27 cellular contexts compared by ENCODE assay signal in the genomic region with DNA sequence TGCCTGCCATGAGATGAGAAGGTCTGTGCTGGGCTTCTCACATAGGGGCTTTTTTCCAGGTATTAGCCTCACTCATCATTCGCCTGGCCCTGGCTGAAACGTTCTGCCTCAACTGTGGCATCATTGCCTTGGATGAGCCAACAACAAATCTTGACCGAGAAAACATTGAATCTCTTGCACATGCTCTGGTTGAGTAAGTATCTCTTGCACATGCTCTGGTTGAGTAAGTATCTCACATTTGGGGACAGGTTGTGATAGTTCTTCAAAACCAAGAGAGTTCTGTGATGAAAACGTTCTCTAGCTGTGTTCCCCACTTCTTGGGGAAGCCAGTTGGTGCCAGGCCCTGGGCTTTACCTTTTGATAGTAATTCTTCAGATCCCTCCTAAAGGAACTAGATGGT. TPM values are rescaled to one million over a fixed set of nuclear protein-coding genes. Genes with fewer than 3 reads are reported as not detected.
A peak's percentile ranks its signal among the peaks of the same experiment; 100 is the strongest.
DNase-seq lines count a peak whose midpoint lies in the region; ATAC-seq and TF ChIP-seq lines count a peak whose summit lies in the region.
"Had no signal": no experiment of that assay in that cellular context is flagged by ENCODE, and none has a peak within 500 bp of the region (broad histone marks: within the 10 kb centered on the region; RNA-seq: fewer than 3 reads in every experiment).

No MANE protein-coding gene starts in this region.

- no peak for TF ChIP-seq POLR2A in Peyer's patch (IDR thresholded peaks at IDR 0.05)

- no peaks in the 10 kb centered on the region for H3K27me3 Mint-ChIP-seq in T-helper 1 cell treated with Interleukin-12 subunit alpha and Interleukin-12 subunit beta and Interleukin-4 antibody, amounts not matched to agents 30 μg/mL and 1 μg/mL, for 36 hours (ENCODE audit: low read depth)
- H3K27me3 Mint-ChIP-seq: CD4-positive, alpha-beta memory T cell; IgD-negative memory B cell; type B pancreatic cell had no signal

- peaks cover 80% of the 10 kb centered on the region for H3K4me1 Mint-ChIP-seq in T-helper 1 cell treated with Interleukin-12 subunit alpha and Interleukin-12 subunit beta and Interleukin-4 antibody, amounts not matched to agents 30 μg/mL and 1 μg/mL, for 36 hours (ENCODE audit: low read depth)
- H3K4me1 Mint-ChIP-seq: neural crest cell had no signal

- H3K36me3 ChIP-seq in lower lobe of right lung = peaks cover 69% of the 10 kb centered on the region
- peaks cover 0 to 67% (median 0%) of the 10 kb centered on the region in 3 donors for H3K36me3 ChIP-seq in Peyer's patch

- intact Hi-C loops in lower lobe of right lung (cut with DNase I) = no loop called here

- no peak overlapping the region for H3K4me3 ChIP-seq in GM12865 (ENCODE audit: low read depth, low read length)
- H3K4me3 ChIP-seq in lower lobe of right lung = no peak overlapping the region
- H3K4me3 ChIP-seq in Peyer's patch = no peak overlapping the region
- H3K4me3 ChIP-seq: lung, mucosa of descending colon, prostate gland, sigmoid colon had no signal

- H3K27ac ChIP-seq in caudate nucleus (ENCODE audit: low read depth, low read length) = peak overlapping the region; percentile 75
- no peak overlapping the region for H3K27ac ChIP-seq in lower lobe of right lung
- H3K27ac ChIP-seq in Peyer's patch = no peak overlapping the region
- H3K27ac ChIP-seq: prostate gland, sigmoid colon had no signal

- peak; percentile 53 for DNase-seq in GM12865 (ENCODE audit: low read depth)
- no peak for DNase-seq in caudate nucleus (lab: John Stamatoyannopoulos, UW)
- DNase-seq in lower lobe of right lung = no peak
- no peak for DNase-seq in epidermal melanocyte (ENCODE audit: insufficient read length, low spot score)
- no peak for DNase-seq in Peyer's patch
- DNase-seq: activated CD8-positive, alpha-beta memory T cell treated with anti-CD3 and anti-CD28 coated beads for 24 hours; CD4-positive, alpha-beta memory T cell; cerebellar nuclear complex; DMS153; kidney; mucosa of descending colon; NCI-H1417; NCI-H446 treated with DMSO at 0.1 percent for 48 hours; OCI-M1; sigmoid colon had no signal

- H3K4me1 ChIP-seq in lower lobe of right lung (no peaks in the 10 kb centered on the region), Peyer's patch (no peaks in the 10 kb centered on the region)
- H3K4me1 ChIP-seq: prostate gland, sigmoid colon had no signal

- H3K9me3 Mint-ChIP-seq in T-helper 1 cell treated with Interleukin-12 subunit alpha and Interleukin-12 subunit beta and Interleukin-4 antibody, amounts not matched to agents 30 μg/mL and 1 μg/mL, for 36 hours = no peaks in the 10 kb centered on the region
- H3K9me3 Mint-ChIP-seq: IgD-negative memory B cell, neural crest cell, type B pancreatic cell, WTC11 had no signal

- H3K27ac Mint-ChIP-seq in T-helper 1 cell treated with Interleukin-12 subunit alpha and Interleukin-12 subunit beta and Interleukin-4 antibody, amounts not matched to agents 30 μg/mL and 1 μg/mL, for 36 hours = peak overlapping the region; percentile 81
- H3K27ac Mint-ChIP-seq: IgD-negative memory B cell, type B pancreatic cell, WTC11 had no signal

- ATAC-seq in GM18858 (IDR thresholded peaks at IDR 0.05; ENCODE audit: unreplicated experiment) = peak; percentile 28
- ATAC-seq in lower lobe of right lung = no peak
- ATAC-seq: HCT116, mucosa of descending colon, WTC11 had no signal

- H3K36me3 Mint-ChIP-seq in T-helper 1 cell treated with Interleukin-12 subunit alpha and Interleukin-12 subunit beta and Interleukin-4 antibody, amounts not matched to agents 30 μg/mL and 1 μg/mL, for 36 hours (ENCODE audit: low read depth) = peaks cover 42% of the 10 kb centered on the region

- H3K9me3 ChIP-seq in lower lobe of right lung (no peaks in the 10 kb centered on the region), Peyer's patch (no peaks in the 10 kb centered on the region)
- H3K9me3 ChIP-seq: mucosa of descending colon, prostate gland, sigmoid colon had no signal

- H3K4me3 Mint-ChIP-seq in T-helper 1 cell treated with Interleukin-12 subunit alpha and Interleukin-12 subunit beta and Interleukin-4 antibody, amounts not matched to agents 30 μg/mL and 1 μg/mL, for 36 hours = peak overlapping the region; percentile 22
- H3K4me3 Mint-ChIP-seq: CD4-positive, alpha-beta memory T cell; IgD-negative memory B cell; neural crest cell; type B pancreatic cell; WTC11 had no signal

- no peaks in the 10 kb centered on the region for H3K27me3 ChIP-seq in lower lobe of right lung (ENCODE audit: low read depth)
- H3K27me3 ChIP-seq in Peyer's patch = no peaks in the 10 kb centered on the region
- H3K27me3 ChIP-seq: sigmoid colon had no signal

- TF ChIP-seq CTCF in GM12865 (IDR thresholded peaks at IDR 0.05; ENCODE audit: insufficient read depth, low read depth, low read length, missing control alignments) = no peak
- TF ChIP-seq CTCF in lower lobe of right lung (IDR thresholded peaks at IDR 0.05) = no peak
- TF ChIP-seq CTCF in Peyer's patch (IDR thresholded peaks at IDR 0.05) = no peak

RNA-seq across cellular contexts. Expression of gene IL13, which starts 17.4 kb away (rescaled TPM):
- total RNA-seq in lower lobe of right lung = not detected
- not detected for total RNA-seq in Peyer's patch
- total RNA-seq: CD4-positive, alpha-beta memory T cell; endothelial cell of umbilical vein; G401; kidney; lung; M059J; mucosa of descending colon; neural crest cell; sigmoid colon; WTC11 had no signal

RNA-seq across cellular contexts. Expression of gene IL4, which starts 33.2 kb away (rescaled TPM):
- not detected for total RNA-seq in lower lobe of right lung
- total RNA-seq in Peyer's patch = not detected
- total RNA-seq: CD4-positive, alpha-beta memory T cell; endothelial cell of umbilical vein; G401; kidney; lung; M059J; mucosa of descending colon; neural crest cell; prostate gland; sigmoid colon; WTC11 had no signal
